Comparison of ENCODE assay signal across 12 cellular contexts in the genomic region with DNA sequence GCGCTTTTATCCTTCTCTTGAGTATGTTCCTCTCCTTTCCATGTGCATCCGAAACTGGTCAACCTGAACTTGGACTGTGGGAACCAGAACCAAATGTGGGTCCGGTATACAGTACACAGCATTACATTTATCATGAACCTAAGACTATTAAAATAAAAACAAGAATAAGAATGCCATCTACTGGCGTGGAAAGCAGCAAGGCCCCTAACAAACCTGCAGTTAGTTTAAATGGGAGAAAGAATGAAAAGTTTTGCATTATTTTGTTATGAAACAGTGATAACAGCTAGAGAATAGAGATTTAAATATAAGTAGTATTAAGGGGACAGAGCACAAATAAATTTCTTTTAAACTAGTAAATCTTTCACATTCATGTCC.
A peak's percentile ranks its signal among the peaks of the same experiment; 100 is the strongest.
DNase-seq lines count a peak whose midpoint lies in the region; ATAC-seq and TF ChIP-seq lines count a peak whose summit lies in the region.
"Had no signal": no experiment of that assay in that cellular context is flagged by ENCODE, and none has a peak within 500 bp of the region (broad histone marks: within the 10 kb centered on the region; RNA-seq: fewer than 3 reads in every experiment).

No MANE protein-coding gene starts in this region.

- H3K9me3 Mint-ChIP-seq in memory B cell, result no peaks in the 10 kb centered on the region
- H3K9me3 Mint-ChIP-seq: activated T-cell treated with anti-CD3 and anti-CD28 coated beads, Interleukin-2, amount 50 U/mL, for 24 hours had no signal

- H3K4me1 Mint-ChIP-seq in memory B cell, result peaks cover 10% of the 10 kb centered on the region

- peaks cover 2% of the 10 kb centered on the region for H3K27me3 Mint-ChIP-seq in memory B cell

- DNase-seq in NCI-H2107 treated with DMSO at 0.1 percent for 48 hours (lab: John Stamatoyannopoulos, UW; ENCODE audit: unreplicated experiment) (peak; percentile 71), NCI-H2107 (lab: John Stamatoyannopoulos, UW) (no peak), NB4 (ENCODE audit: low read depth) (peak; percentile 27), memory B cell (ENCODE audit: low spot score in 2 of 2) (peak in 1 of 2 donors; percentile 11), H4 (ENCODE audit: low spot score) (no peak), NK-92 (lab: John Stamatoyannopoulos, UW; ENCODE audit: unreplicated experiment) (no peak), cerebellum (ENCODE audit: low spot score) (no peak)
- DNase-seq: activated T-cell treated with anti-CD3 and anti-CD28 coated beads, Interleukin-2, amount 50 U/mL, for 24 hours; psoas muscle; Right ventricle myocardium superior had no signal

- H3K27ac Mint-ChIP-seq in memory B cell, result no peak overlapping the region
- H3K27ac Mint-ChIP-seq: activated T-cell treated with anti-CD3 and anti-CD28 coated beads, Interleukin-2, amount 50 U/mL, for 24 hours had no signal

- no peaks in the 10 kb centered on the region for H3K36me3 Mint-ChIP-seq in memory B cell

- no peak overlapping the region for H3K4me3 ChIP-seq in NB4 (ENCODE audit: low read depth, low read length)
- H3K4me3 ChIP-seq: psoas muscle had no signal

- TF ChIP-seq CTCF in NB4 (IDR thresholded peaks at IDR 0.05; ENCODE audit: low read depth, low read length), result peak; percentile 5

- ATAC-seq in GM21737 (IDR thresholded peaks at IDR 0.05; ENCODE audit: unreplicated experiment) (peak; percentile 24), memory B cell (ENCODE audit: low read depth) (peak; percentile 56)
- ATAC-seq: psoas muscle had no signal

- no peak for TF ChIP-seq POLR2A in NB4 (IDR thresholded peaks at IDR 0.05; ENCODE audit: extremely low read depth, insufficient read length)

- H3K4me3 Mint-ChIP-seq in memory B cell, result no peak overlapping the region
- H3K4me3 Mint-ChIP-seq: activated T-cell treated with anti-CD3 and anti-CD28 coated beads, Interleukin-2, amount 50 U/mL, for 24 hours; endodermal cell had no signal

Comparison
In these comparisons a context has a peak if more than half of its experiments do, and no peak if none do; other contexts are left out.
1. DNase-seq: peak in NCI-H2107 treated with DMSO at 0.1 percent for 48 hours (single experiment) and NB4 (single experiment); none in NCI-H2107 (single experiment), H4 (single experiment), NK-92 (single experiment) and cerebellum (single experiment).